In genomic region chr11:64643258-64643881, GRCh38 we compare ENCODE assay signal across 11 cellular contexts. TPM values are rescaled to one million over a fixed set of nuclear protein-coding genes. Genes with fewer than 3 reads are reported as not detected.
DNase-seq lines count a peak whose midpoint lies in the region; ATAC-seq and TF ChIP-seq lines count a peak whose summit lies in the region.
"Had no signal": no experiment of that assay in that cellular context is flagged by ENCODE, and none has a peak within 500 bp of the region (broad histone marks: within the 10 kb centered on the region; RNA-seq: fewer than 3 reads in every experiment).

No MANE protein-coding gene starts in this region.

- H3K4me1 Mint-ChIP-seq in GM23338: peaks cover 28% of the 10 kb centered on the region

- peak overlapping the region; percentile 81 for H3K4me3 Mint-ChIP-seq in GM23338
- H3K4me3 Mint-ChIP-seq: T-helper 1 cell treated with Interleukin-12 subunit alpha and Interleukin-12 subunit beta and Interleukin-4 antibody, amounts not matched to agents 30 μg/mL and 1 μg/mL, for 36 hours had no signal

- H3K79me2 ChIP-seq in GM23338 (replicated peaks; ENCODE audit: insufficient read depth): no peaks in the 10 kb centered on the region

- peak; percentile 61 for ATAC-seq in GM23338
- ATAC-seq in right cardiac atrium: peak; percentile 31 to 34
- no peak for ATAC-seq in HG02885 (IDR thresholded peaks at IDR 0.05; ENCODE audit: poor library complexity, unreplicated experiment)
- no peak for ATAC-seq in GM21367 (IDR thresholded peaks at IDR 0.05; ENCODE audit: unreplicated experiment)

- peak overlapping the region; percentile 77 for H3K4me3 ChIP-seq in GM23338
- peak overlapping the region; percentile 40 for H3K4me3 ChIP-seq in right cardiac atrium (ENCODE audit: low read length)

- H3K27ac ChIP-seq in GM23338 (ENCODE audit: low read depth): no peak overlapping the region
- H3K27ac ChIP-seq in right cardiac atrium (ENCODE audit: low read length): no peak overlapping the region
- H3K27ac ChIP-seq: HL-60 had no signal

- TF ChIP-seq CTCF in GM23338 (conservative IDR thresholded peaks at IDR 0.05; ENCODE audit: low read depth in 2 of 2): no peak; a peak in 1 of 4 replicates

- H3K9me3 ChIP-seq in right cardiac atrium (ENCODE audit: control insufficient read depth, low read length): no peaks in the 10 kb centered on the region

- H3K9me2 ChIP-seq in GM23338 (ENCODE audit: insufficient read depth): no peaks in the 10 kb centered on the region

- no peak overlapping the region for H3K27ac Mint-ChIP-seq in GM23338
- H3K27ac Mint-ChIP-seq: T-helper 1 cell treated with Interleukin-12 subunit alpha and Interleukin-12 subunit beta and Interleukin-4 antibody, amounts not matched to agents 30 μg/mL and 1 μg/mL, for 36 hours had no signal

- H2AFZ ChIP-seq in GM23338: no peak overlapping the region

- H3K4me1 ChIP-seq in GM23338 (ENCODE audit: insufficient read depth): peaks cover 25% of the 10 kb centered on the region
- H3K4me1 ChIP-seq in right cardiac atrium (ENCODE audit: control insufficient read depth, insufficient read depth, low read length): peaks cover 3% of the 10 kb centered on the region

- no peaks in the 10 kb centered on the region for H3K9me3 Mint-ChIP-seq in GM23338
- H3K9me3 Mint-ChIP-seq: T-helper 1 cell treated with Interleukin-12 subunit alpha and Interleukin-12 subunit beta and Interleukin-4 antibody, amounts not matched to agents 30 μg/mL and 1 μg/mL, for 36 hours had no signal

- 2% methylated on average over 49 of the region's 53 CpGs for WGBS in right cardiac atrium

- intact Hi-C loops in right cardiac atrium (cut with DNase I): loop anchor here in 1 of 4 donors (10.0 kb wide), 1 partner anchor 189 kb away; no protein-coding TSS in a partner anchor

- H3F3A ChIP-seq in GM23338 (replicated peaks; ENCODE audit: low read depth): 0 out of 2 replicates have a peak, but pooled peaks cover 3% of the 10 kb centered on the region

- DNase-seq in GM23338 (ENCODE audit: low spot score) (peak; percentile 87), NCI-H69 (lab: John Stamatoyannopoulos, UW) (peak; percentile 88), right cardiac atrium (peak in 2 of 3 donors; percentile 69 to 72), putamen (ENCODE audit: low spot score) (peak; percentile 54), erythroblast (lab: John Stamatoyannopoulos, UW) (no peak), CD1c-positive myeloid dendritic cell (ENCODE audit: extremely low spot score) (no peak)

- H3K4me2 ChIP-seq in GM23338: peak overlapping the region; percentile 90

- H3K27me3 ChIP-seq in GM23338 (ENCODE audit: insufficient read depth) (peaks cover 71% of the 10 kb centered on the region), right cardiac atrium (ENCODE audit: control insufficient read depth, insufficient read depth) (no peaks in the 10 kb centered on the region)

- TF ChIP-seq POLR2A in erythroblast (IDR thresholded peaks at IDR 0.05; ENCODE audit: low read length): no peak

- H4K20me1 ChIP-seq in GM23338 (replicated peaks; ENCODE audit: insufficient read depth): no peaks in the 10 kb centered on the region; the same call in 1 of the 2 replicates

- H3K36me3 Mint-ChIP-seq in GM23338 (ENCODE audit: low read depth): no peaks in the 10 kb centered on the region

- H3K36me3 ChIP-seq in GM23338 (ENCODE audit: insufficient read depth): no peaks in the 10 kb centered on the region

- peaks cover 24% of the 10 kb centered on the region for H3K27me3 Mint-ChIP-seq in GM23338 (ENCODE audit: insufficient read depth, low read depth, poor library complexity)

TF ChIP-seq in GM23338, 12 proteins besides CTCF, POLR2A, EP300 and RAD21 (continues in another document):
- TF ChIP-seq POLR2AphosphoS5 (IDR thresholded peaks at IDR 0.05; ENCODE audit: low read depth) (no peak), EZH2phosphoT487 (IDR thresholded peaks at IDR 0.05; ENCODE audit: unreplicated experiment) (no peak), NANOG (IDR thresholded peaks at IDR 0.05; ENCODE audit: borderline replicate concordance) (no peak), ZNF331 (CRISPR knock-in tag; IDR thresholded peaks at IDR 0.05; ENCODE audit: low read depth) (no peak), ETS1 (IDR thresholded peaks at IDR 0.05) (no peak), JUNB (IDR thresholded peaks at IDR 0.05; ENCODE audit: unreplicated experiment) (no peak), ZNF114 (CRISPR knock-in tag; IDR thresholded peaks at IDR 0.05) (no peak), STAT1 (IDR thresholded peaks at IDR 0.05; ENCODE audit: unreplicated experiment) (no peak), ZNF462 (CRISPR knock-in tag; IDR thresholded peaks at IDR 0.05) (no peak), CREB1 (CRISPR knock-in tag; IDR thresholded peaks at IDR 0.05; ENCODE audit: low read depth) (no peak), EZH2 (IDR thresholded peaks at IDR 0.05; ENCODE audit: low read depth, unreplicated experiment) (no peak)

RNA-seq across cellular contexts. Expression of gene SLC22A12, which starts 52.4 kb away (rescaled TPM):
- not detected in 2 replicates for total RNA-seq in GM23338 (2014; rRNA removed; shearing (Covaris generic))
- not detected in 2 replicates for polyA plus RNA-seq in GM23338 (2016; fragmentation: Nextera tagmentation; extraction: Ambion mirVana)
- not detected for total RNA-seq in right cardiac atrium
- polyA plus RNA-seq in right cardiac atrium: not detected
- total RNA-seq: kidney epithelial cell had no signal

Comparison
In these comparisons a context has a peak if more than half of its experiments do, and no peak if none do; other contexts are left out.
1. ATAC-seq: peak in GM23338 (single experiment) and right cardiac atrium (2 of 2); none in HG02885 (single experiment) and GM21367 (single experiment).
2. DNase-seq: peak in GM23338 (single experiment), NCI-H69 (single experiment), right cardiac atrium (2 of 3) and putamen (single experiment); none in erythroblast (0 of 2) and CD1c-positive myeloid dendritic cell (single experiment).